ENCODE assay signal across 4 cellular contexts in the genomic region with DNA sequence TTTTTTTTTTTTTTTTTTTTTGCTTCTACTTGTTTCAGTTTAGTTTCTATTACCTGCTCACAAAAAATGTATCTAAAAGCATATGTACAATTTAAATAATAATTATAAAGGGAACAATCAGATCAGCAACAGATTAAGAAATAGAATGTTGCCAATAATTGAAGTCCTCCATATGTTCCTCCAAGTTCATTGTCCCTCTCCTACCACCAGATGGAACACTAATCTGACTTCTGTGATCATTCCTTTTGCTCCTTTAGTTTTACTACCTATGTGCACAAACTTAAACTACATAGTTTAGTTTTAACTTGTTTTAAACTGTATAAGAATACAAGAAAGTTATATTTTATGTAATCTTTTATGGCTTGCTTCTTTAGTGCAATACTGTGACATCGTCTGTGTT. TPM values are rescaled to one million over a fixed set of nuclear protein-coding genes. Genes with fewer than 3 reads are reported as not detected.
"Had no signal": no experiment of that assay in that cellular context is flagged by ENCODE, and none has a peak within 500 bp of the region (broad histone marks: within the 10 kb centered on the region; RNA-seq: fewer than 3 reads in every experiment).

No MANE protein-coding gene starts in this region.

RNA-seq across cellular contexts. Expression of gene CTAGE6, which starts 5.6 kb away (rescaled TPM):
- total RNA-seq: H4, H7, HT-29 had no signal
- polyA plus RNA-seq: GM23248 had no signal
